In the genomic region with DNA sequence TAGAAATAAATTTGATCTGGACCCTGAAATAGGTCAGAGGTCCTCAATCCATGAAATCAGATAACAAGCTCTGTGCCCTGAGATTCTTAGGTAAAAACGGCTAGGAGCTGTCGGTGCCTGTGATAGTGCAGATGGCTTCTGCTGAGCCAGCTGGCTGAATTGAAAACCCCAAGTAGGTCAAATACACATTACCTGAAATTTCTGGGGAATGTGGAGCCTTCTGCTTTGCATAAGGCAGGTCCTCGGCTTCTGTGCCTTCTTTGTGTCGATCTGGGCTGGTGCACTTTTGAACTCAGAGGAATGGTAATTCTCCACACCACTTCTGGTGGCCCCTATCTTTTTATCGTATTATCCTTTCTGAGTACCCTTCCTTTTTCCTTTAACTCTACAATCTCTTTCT, we compare ENCODE assay signal across 24 cellular contexts.
"Had no signal": no experiment of that assay in that cellular context is flagged by ENCODE, and none has a peak within 500 bp of the region (broad histone marks: within the 10 kb centered on the region; RNA-seq: fewer than 3 reads in every experiment).

No MANE protein-coding gene starts in this region.

- H3K4me2 ChIP-seq: SK-N-SH had no signal

- H3K36me3 ChIP-seq: MG63, SJSA1 had no signal

- DNase-seq: IMR-90, Karpas-422, KG1, MG63, NCI-H1092, NCI-H1105 treated with DMSO at 0.1 percent for 48 hours, NCI-H1417 treated with DMSO at 0.1 percent for 48 hours, NCI-H146, NCI-H1694 treated with DMSO at 0.1 percent for 48 hours, NCI-H1930, NCI-H2081, NCI-H2107, NCI-H345, NCI-H446 treated with DMSO at 0.1 percent for 48 hours, NCI-H510A treated with DMSO at 0.1 percent for 48 hours, NCI-H526, Right ventricle myocardium superior, RPMI8226, SIG-M5, SK-N-SH, SW 1271 had no signal

- ATAC-seq: HepG2 had no signal

- H3K4me1 ChIP-seq: SJSA1 had no signal

- H3K9ac ChIP-seq: SK-N-SH had no signal

- H3K9me3 ChIP-seq: SK-N-SH had no signal

- H3K4me3 ChIP-seq: MG63, SJSA1 had no signal

- H3K27ac ChIP-seq: SJSA1 had no signal

- FAIRE-seq: HepG2, RCC 7860 had no signal

- H3K27me3 ChIP-seq: MG63, SJSA1 had no signal
